In the genomic region with DNA sequence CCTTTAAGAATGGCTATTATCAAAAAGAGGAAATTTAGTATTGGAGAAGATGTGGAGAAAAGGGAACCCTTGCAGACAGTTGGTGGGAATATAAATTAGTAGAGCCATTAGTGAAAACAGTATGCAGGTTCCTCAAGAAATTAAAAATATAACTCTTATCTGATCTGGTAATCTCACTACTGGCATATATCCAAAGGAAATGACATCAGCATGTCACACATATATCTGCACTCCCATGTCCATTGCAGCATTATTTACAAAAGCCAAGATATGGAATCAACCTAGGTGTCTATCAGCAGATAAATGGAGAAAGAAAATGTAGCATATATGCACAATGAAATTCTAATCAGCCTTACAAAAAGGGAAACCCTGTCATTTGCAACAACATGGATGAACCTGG, we compare ENCODE assay signal across 23 cellular contexts. TPM values are rescaled to one million over a fixed set of nuclear protein-coding genes. Genes with fewer than 3 reads are reported as not detected.
DNase-seq lines count a peak whose midpoint lies in the region; ATAC-seq and TF ChIP-seq lines count a peak whose summit lies in the region.
"Had no signal": no experiment of that assay in that cellular context is flagged by ENCODE, and none has a peak within 500 bp of the region (broad histone marks: within the 10 kb centered on the region; RNA-seq: fewer than 3 reads in every experiment).

No MANE protein-coding gene starts in this region.

- H3K36me3 Mint-ChIP-seq in activated T-cell treated with anti-CD3 and anti-CD28 coated beads, Interleukin-2, amount 50 U/mL, for 24 hours (ENCODE audit: low read depth), result peaks cover 47% of the 10 kb centered on the region
- peaks cover 17% of the 10 kb centered on the region for H3K36me3 Mint-ChIP-seq in T-cell
- peaks cover 58% of the 10 kb centered on the region for H3K36me3 Mint-ChIP-seq in activated naive CD8-positive, alpha-beta T cell treated with anti-CD3 and anti-CD28 coated beads, Interleukin-2, amount 10 ng/mL, durations not matched to agents 7 days and 5 days
- H3K36me3 Mint-ChIP-seq in H9 (ENCODE audit: insufficient read depth in 1 of 3, low read depth in 3 of 3), result no peaks in the 10 kb centered on the region
- H3K36me3 Mint-ChIP-seq: WTC11 had no signal

- H3K27me3 Mint-ChIP-seq in activated T-cell treated with anti-CD3 and anti-CD28 coated beads, Interleukin-2, amount 50 U/mL, for 24 hours, result no peaks in the 10 kb centered on the region
- H3K27me3 Mint-ChIP-seq in T-cell (no peaks in the 10 kb centered on the region), H9 (ENCODE audit: low read depth) (peaks cover 18% of the 10 kb centered on the region)
- H3K27me3 Mint-ChIP-seq in activated naive CD8-positive, alpha-beta T cell treated with anti-CD3 and anti-CD28 coated beads, Interleukin-2, amount 10 ng/mL, durations not matched to agents 7 days and 5 days, result no peaks in the 10 kb centered on the region

- H2BK12ac ChIP-seq in H9 (ENCODE audit: insufficient read length, low read depth, low read length), result no peak overlapping the region

- H3K9me3 Mint-ChIP-seq in activated T-cell treated with anti-CD3 and anti-CD28 coated beads, Interleukin-2, amount 50 U/mL, for 24 hours, result no peaks in the 10 kb centered on the region
- H3K9me3 Mint-ChIP-seq in T-cell, result peaks cover 6 to 9% (median 8%) of the 10 kb centered on the region in 3 donors
- H3K9me3 Mint-ChIP-seq in activated naive CD8-positive, alpha-beta T cell treated with anti-CD3 and anti-CD28 coated beads, Interleukin-2, amount 10 ng/mL, durations not matched to agents 7 days and 5 days, result peaks cover 7% of the 10 kb centered on the region
- H3K9me3 Mint-ChIP-seq in H9, result no peaks in the 10 kb centered on the region
- H3K9me3 Mint-ChIP-seq: WTC11 had no signal

- no peak overlapping the region for H2BK20ac ChIP-seq in H9 (ENCODE audit: low read depth, low read length, poor library complexity, severe bottlenecking)

- peak overlapping the region; percentile 72 for H3K4me3 Mint-ChIP-seq in activated T-cell treated with anti-CD3 and anti-CD28 coated beads, Interleukin-2, amount 50 U/mL, for 24 hours
- H3K4me3 Mint-ChIP-seq in T-cell, result peak overlapping the region; percentile 76 to 79 (median 77)
- peak overlapping the region; percentile 78 for H3K4me3 Mint-ChIP-seq in activated naive CD8-positive, alpha-beta T cell treated with anti-CD3 and anti-CD28 coated beads, Interleukin-2, amount 10 ng/mL, durations not matched to agents 7 days and 5 days
- H3K4me3 Mint-ChIP-seq in H9, result no peak overlapping the region
- H3K4me3 Mint-ChIP-seq: nephron, WTC11 had no signal

- no peak overlapping the region for H3T11ph ChIP-seq in H9 (ENCODE audit: low read length)

- no peak overlapping the region for H3K4ac ChIP-seq in H9 (ENCODE audit: low read depth, low read length)

- no peak overlapping the region for H2AK5ac ChIP-seq in H9 (ENCODE audit: insufficient read length, low read length)

- DNase-seq in activated T-cell treated with anti-CD3 and anti-CD28 coated beads, Interleukin-2, amount 50 U/mL, for 24 hours, result no peak
- DNase-seq in activated T-cell treated with anti-CD3 and anti-CD28 coated beads, Interleukin-2, amount 50 U/mL, for 48 hours, result no peak
- peak in 1 of 34 experiments; percentile 24 for DNase-seq in T-cell
- no peak for DNase-seq in activated naive CD8-positive, alpha-beta T cell treated with anti-CD3 and anti-CD28 coated beads, Interleukin-2, amount 10 ng/mL, durations not matched to agents 7 days and 5 days
- no peak for DNase-seq in spleen
- no peak for DNase-seq in H9
- no peak for DNase-seq in HuH-7.5 (ENCODE audit: low spot score)
- DNase-seq: ACHN; activated CD8-positive, alpha-beta memory T cell treated with anti-CD3 and anti-CD28 coated beads, Interleukin-2, amount 50 U/mL, for 4 hours; adrenal gland; DMS53; HCEC 1CT; mesendoderm; NCI-H187; NCI-H2227 treated with DMSO at 0.1 percent for 48 hours; posterior cingulate gyrus; SIG-M5 had no signal

- no peak overlapping the region for H3K4me2 ChIP-seq in H9 (ENCODE audit: insufficient read depth, insufficient read length, low read length)

- ATAC-seq in T-cell (replicated peaks in 1 of 4) (peak in 3 of 4 experiments; percentile 22 to 50 (median 30)), GM19324 (IDR thresholded peaks at IDR 0.05; ENCODE audit: low FRiP score, unreplicated experiment) (no peak)
- ATAC-seq in activated naive CD8-positive, alpha-beta T cell treated with anti-CD3 and anti-CD28 coated beads, Interleukin-2, amount 10 ng/mL, durations not matched to agents 7 days and 5 days (ENCODE audit: low read depth), result no peak
- ATAC-seq: esophagus mucosa, WTC11 had no signal

- H3K79me1 ChIP-seq in H9 (ENCODE audit: insufficient read depth, low read depth, low read length, poor library complexity, severe bottlenecking), result no peaks in the 10 kb centered on the region

- no peak overlapping the region for H3K23ac ChIP-seq in H9 (ENCODE audit: insufficient read length, low read depth, low read length)

- no peak overlapping the region for H2BK120ac ChIP-seq in H9 (ENCODE audit: low read depth, low read length, poor library complexity, severe bottlenecking)

- no peaks in the 10 kb centered on the region for H3K27me3 ChIP-seq in spleen (replicated peaks in 1 of 7)
- no peaks in the 10 kb centered on the region for H3K27me3 ChIP-seq in H9 (ENCODE audit: insufficient read depth, low read length)

- no peak overlapping the region for H4K5ac ChIP-seq in H9 (ENCODE audit: insufficient read length, low read depth, low read length)

- H3K18ac ChIP-seq in H9 (ENCODE audit: insufficient read length, low read depth, low read length), result no peak overlapping the region

- TF ChIP-seq POLR2A in spleen (IDR thresholded peaks at IDR 0.05), result no peak

- H2AFZ ChIP-seq in H9 (ENCODE audit: low read length), result no peak overlapping the region

- POLR2A ChIA-PET in T-cell (lab: Charles Lee), result no interaction called here
- POLR2A ChIA-PET in activated naive CD8-positive, alpha-beta T cell treated with anti-CD3 and anti-CD28 coated beads, Interleukin-2, amount 10 ng/mL, durations not matched to agents 7 days and 5 days (lab: Charles Lee), result interaction anchor here (1.9 to 5.2 kb wide), 4 partner anchors 11 to 30 kb away, joined by 6 to 36 read pairs (median 18); no protein-coding TSS in a partner anchor

- H3K9me3 ChIP-seq in spleen (peaks cover 0 to 10% (median 2%) of the 10 kb centered on the region in 8 donors), H9 (ENCODE audit: control insufficient read depth, low read depth, low read length) (no peaks in the 10 kb centered on the region)
- H3K9me3 ChIP-seq: adrenal gland had no signal

- peak overlapping the region in 3 of 8 donors; percentile 11 to 57 (median 21) for H3K4me3 ChIP-seq in spleen
- H3K4me3 ChIP-seq: adrenal gland had no signal

- no peak overlapping the region for H2BK15ac ChIP-seq in H9 (ENCODE audit: low read depth, low read length)

- H3K14ac ChIP-seq in H9 (ENCODE audit: insufficient read depth, low read length), result no peak overlapping the region

- no peak overlapping the region for H2BK5ac ChIP-seq in H9 (ENCODE audit: insufficient read length, low read length)

- no peaks in the 10 kb centered on the region for H4K20me1 ChIP-seq in H9 (ENCODE audit: control insufficient read depth, insufficient read depth, insufficient read length)

- peak overlapping the region in 5 of 8 donors; percentile 11 to 83 (median 57) for H3K27ac ChIP-seq in spleen
- no peak overlapping the region for H3K27ac ChIP-seq in H9 (ENCODE audit: insufficient read length, low read depth, low read length)
- H3K27ac ChIP-seq: adrenal gland, C4-2B had no signal

- peaks cover 3 to 77% (median 32%) of the 10 kb centered on the region in 6 donors for H3K4me1 ChIP-seq in spleen
- no peaks in the 10 kb centered on the region for H3K4me1 ChIP-seq in H9 (ENCODE audit: insufficient read depth, low read length)
- H3K4me1 ChIP-seq: adrenal gland had no signal

- TF ChIP-seq CTCF in spleen (IDR thresholded peaks at IDR 0.05 in 8 of 11, conservative IDR thresholded peaks at IDR 0.05 in 3 of 11) (no peak), H9 (conservative IDR thresholded peaks at IDR 0.05) (no peak)

- H3K27ac Mint-ChIP-seq in activated T-cell treated with anti-CD3 and anti-CD28 coated beads, Interleukin-2, amount 50 U/mL, for 24 hours, result peak overlapping the region; percentile 84
- H3K27ac Mint-ChIP-seq in T-cell (peak overlapping the region; percentile 93 to 94), H9 (no peak overlapping the region)
- H3K27ac Mint-ChIP-seq in activated naive CD8-positive, alpha-beta T cell treated with anti-CD3 and anti-CD28 coated beads, Interleukin-2, amount 10 ng/mL, durations not matched to agents 7 days and 5 days, result peak overlapping the region; percentile 85
- H3K27ac Mint-ChIP-seq: nephron, WTC11 had no signal

- no peak overlapping the region for H4K91ac ChIP-seq in H9 (ENCODE audit: insufficient read length, low read depth, low read length)

- H3K36me3 ChIP-seq in spleen, result no peaks in the 10 kb centered on the region
- H3K36me3 ChIP-seq: adrenal gland had no signal

- H3K79me2 ChIP-seq in H9 (ENCODE audit: insufficient read depth, low read length), result no peaks in the 10 kb centered on the region

- H3K9ac ChIP-seq in H9 (ENCODE audit: extremely low read depth, insufficient read length, low read length), result no peak overlapping the region

- no peak overlapping the region for H3K56ac ChIP-seq in H9 (ENCODE audit: insufficient read length, low read depth, low read length)

- intact Hi-C loops in spleen (cut with DNase I; ENCODE audit: low total_unique reads), result no loop called here

- H4K8ac ChIP-seq in H9 (replicated peaks; ENCODE audit: insufficient read length, low read depth, low read length), result no peak overlapping the region

- no peaks in the 10 kb centered on the region for H3K23me2 ChIP-seq in H9 (ENCODE audit: insufficient read length, low read depth, low read length, poor library complexity, severe bottlenecking)

- H3K4me1 Mint-ChIP-seq in activated T-cell treated with anti-CD3 and anti-CD28 coated beads, Interleukin-2, amount 50 U/mL, for 24 hours (ENCODE audit: low read depth), result peaks cover 92% of the 10 kb centered on the region
- H3K4me1 Mint-ChIP-seq in T-cell, result peaks cover 91 to 96% (median 92%) of the 10 kb centered on the region in 3 donors
- peaks cover 75% of the 10 kb centered on the region for H3K4me1 Mint-ChIP-seq in activated naive CD8-positive, alpha-beta T cell treated with anti-CD3 and anti-CD28 coated beads, Interleukin-2, amount 10 ng/mL, durations not matched to agents 7 days and 5 days
- no peaks in the 10 kb centered on the region for H3K4me1 Mint-ChIP-seq in H9
- H3K4me1 Mint-ChIP-seq: nephron, WTC11 had no signal

- CTCF ChIA-PET in T-cell (lab: Charles Lee), result interaction anchor here in 1 of 2 donors (0.7 kb wide), 1 partner anchor 42 kb away, joined by 3 read pairs; no protein-coding TSS in a partner anchor

RNA-seq across cellular contexts. Expression of gene SIRPG, which starts 2.6 kb away (rescaled TPM):
- total RNA-seq in T-cell (10 to 100 TPM; 25.4 to 59.5 (median 28.6) TPM), spleen (10 to 100 TPM in 3 of 7 donors, 1 to 10 TPM in 4; 5.1 to 13.2 (median 8.9) TPM), H9 (2021) (not detected in 2 replicates)
- 100 to 1,000 TPM in 1 of 2 experiments, 10 to 100 TPM in 1; 98.7 to 100 TPM for total RNA-seq in activated naive CD8-positive, alpha-beta T cell treated with anti-CD3 and anti-CD28 coated beads, Interleukin-2, amount 10 ng/mL, durations not matched to agents 7 days and 5 days
- 10 to 100 TPM in 1 of 3 donors, 1 to 10 TPM in 2; 5.2 to 13.6 (median 9.0) TPM for polyA plus RNA-seq in spleen
- total RNA-seq: urinary bladder, WTC11 had no signal

RNA-seq across cellular contexts. Expression of gene SIRPB1, which starts 35.2 kb away (rescaled TPM):
- total RNA-seq in T-cell (1 to 10 TPM in 4 of 5 donors, under 1 TPM in 1; 0.62 to 6.2 (median 3.1) TPM), spleen (10 to 100 TPM; 15.0 to 89.5 (median 50.9) TPM), H9 (2021) (0.46 and 1.0 TPM in 2 replicates)
- total RNA-seq in activated naive CD8-positive, alpha-beta T cell treated with anti-CD3 and anti-CD28 coated beads, Interleukin-2, amount 10 ng/mL, durations not matched to agents 7 days and 5 days, result 1 to 10 TPM; 6.5 to 9.6 TPM
- 10 to 100 TPM in 1 of 3 donors, 1 to 10 TPM in 2; 1.4 to 18.8 (median 5.5) TPM for polyA plus RNA-seq in spleen
- total RNA-seq: WTC11 had no signal

Comparison
In these comparisons a context has a peak if more than half of its experiments do, and no peak if none do; other contexts are left out.
1. H3K27ac Mint-ChIP-seq: peak in activated T-cell treated with anti-CD3 and anti-CD28 coated beads, Interleukin-2, amount 50 U/mL, for 24 hours (single experiment), T-cell (2 of 2) and activated naive CD8-positive, alpha-beta T cell treated with anti-CD3 and anti-CD28 coated beads, Interleukin-2, amount 10 ng/mL, durations not matched to agents 7 days and 5 days (single experiment); none in H9 (0 of 3).
2. H3K4me3 Mint-ChIP-seq: peak in activated T-cell treated with anti-CD3 and anti-CD28 coated beads, Interleukin-2, amount 50 U/mL, for 24 hours (single experiment), T-cell (3 of 3) and activated naive CD8-positive, alpha-beta T cell treated with anti-CD3 and anti-CD28 coated beads, Interleukin-2, amount 10 ng/mL, durations not matched to agents 7 days and 5 days (single experiment); none in H9 (0 of 2).
3. ATAC-seq: peak in T-cell (3 of 4); none in activated naive CD8-positive, alpha-beta T cell treated with anti-CD3 and anti-CD28 coated beads, Interleukin-2, amount 10 ng/mL, durations not matched to agents 7 days and 5 days (single experiment) and GM19324 (single experiment).